8 cellular contexts compared by ENCODE assay signal in the genomic region with DNA sequence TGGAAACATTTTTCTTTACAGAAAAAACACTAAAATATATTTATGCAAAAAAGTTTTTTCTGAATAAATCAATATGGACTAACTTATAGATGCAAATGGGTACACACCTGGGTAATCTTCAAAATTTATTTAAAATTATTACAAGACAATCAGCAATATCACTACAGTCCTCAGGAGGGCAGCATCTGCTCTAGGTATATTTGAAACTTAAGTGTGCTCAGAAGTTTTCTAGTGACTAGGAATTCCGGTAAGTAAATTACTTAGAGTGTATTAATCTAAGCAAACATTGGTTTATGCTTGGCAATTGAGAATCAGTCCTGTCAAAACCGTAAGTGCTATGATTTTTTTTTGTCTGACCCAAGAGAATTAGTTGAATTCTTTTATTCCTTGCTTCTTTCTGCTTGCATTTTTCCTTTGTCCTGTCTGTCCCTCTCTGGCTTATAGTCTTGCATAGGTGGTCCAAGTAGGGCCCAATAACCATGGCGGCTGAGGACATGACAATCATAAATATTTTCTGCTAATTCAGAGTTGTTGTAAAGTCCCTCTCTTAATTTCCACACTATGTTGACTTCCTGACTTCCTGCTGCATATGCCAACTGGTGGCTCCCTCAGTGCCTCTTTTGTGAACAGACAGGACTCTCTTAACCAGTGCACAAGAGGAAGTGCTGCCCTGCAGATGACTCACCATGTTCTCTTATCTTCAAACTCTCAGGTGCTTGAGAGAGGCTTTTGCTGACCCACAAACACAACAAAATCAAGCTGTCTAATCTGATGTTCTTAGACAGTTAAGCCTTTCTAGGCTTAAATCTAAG.
A peak's percentile ranks its signal among the peaks of the same experiment; 100 is the strongest.
DNase-seq lines count a peak whose midpoint lies in the region; ATAC-seq and TF ChIP-seq lines count a peak whose summit lies in the region.

No MANE protein-coding gene starts in this region.

- no peak overlapping the region for H3K23ac ChIP-seq in IMR-90 (ENCODE audit: low read depth, low read length)

- H3K4me3 ChIP-seq in IMR-90 (ENCODE audit: insufficient read depth, low read depth, low read length): no peak overlapping the region
- no peak overlapping the region for H3K4me3 ChIP-seq in OCI-LY7 (ENCODE audit: low read depth, low read length, poor library complexity, severe bottlenecking)
- H3K4me3 ChIP-seq in breast epithelium: no peak overlapping the region
- H3K4me3 ChIP-seq in kidney epithelial cell (ENCODE audit: low read depth, low read length): no peak overlapping the region

- no peaks in the 10 kb centered on the region for H3K9me2 ChIP-seq in OCI-LY7 (ENCODE audit: insufficient read depth, low read length)

- no CpG with 5 or more reads among the region's 3 CpGs for WGBS in IMR-90 (ENCODE audit: extremely low coverage in 2 of 2, insufficient read length in 1 of 2), 2 experiments

- no peaks in the 10 kb centered on the region for H3K79me1 ChIP-seq in IMR-90 (ENCODE audit: low read depth in 1 of 2, low read length in 2 of 2)

- no peak overlapping the region for H3K18ac ChIP-seq in IMR-90 (ENCODE audit: low read depth, low read length)

- TF ChIP-seq POLR2A in IMR-90 (IDR thresholded peaks at IDR 0.05; ENCODE audit: low read depth, low read length) (no peak), breast epithelium (IDR thresholded peaks at IDR 0.05) (no peak)

- no peaks in the 10 kb centered on the region for H3K36me3 ChIP-seq in IMR-90 (ENCODE audit: control insufficient read depth, insufficient read depth, low read length)
- no peaks in the 10 kb centered on the region for H3K36me3 ChIP-seq in OCI-LY7 (ENCODE audit: insufficient read depth, low read length)
- no peaks in the 10 kb centered on the region for H3K36me3 ChIP-seq in breast epithelium
- H3K36me3 ChIP-seq in kidney epithelial cell (ENCODE audit: control insufficient read depth, insufficient read depth, low read length): no peaks in the 10 kb centered on the region

- H3K27ac ChIP-seq in IMR-90 (ENCODE audit: insufficient read depth, low read length): no peak overlapping the region
- H3K27ac ChIP-seq in OCI-LY7 (ENCODE audit: low read depth, low read length, poor library complexity, severe bottlenecking): no peak overlapping the region
- H3K27ac ChIP-seq in breast epithelium: no peak overlapping the region

- dilution Hi-C loops in IMR-90 (cut with HindIII; ENCODE audit: low sequenced_read_pairs, unreplicated experiment): no loop called here

- no peak overlapping the region for H2AK9ac ChIP-seq in IMR-90 (replicated peaks; ENCODE audit: low read depth, low read length, poor library complexity)

- POLR2A ChIA-PET in IMR-90 (lab: Charles Lee; ENCODE audit: unreplicated experiment): no interaction called here
- POLR2A ChIA-PET in OCI-LY7 (lab: Charles Lee): interaction anchor here (0.6 kb wide), 1 partner anchor 22 kb away, joined by 3 read pairs; no protein-coding TSS in a partner anchor

- H3K14ac ChIP-seq in IMR-90 (replicated peaks; ENCODE audit: low read depth, low read length): no peak overlapping the region

- no TSS peak for BruUV-seq in IMR-90 (replicated peaks; lab: Mats Ljungman, UMichigan)
- BruUV-seq in OCI-LY7 (replicated peaks; lab: Mats Ljungman, UMichigan): no TSS peak

- H4K5ac ChIP-seq in IMR-90 (ENCODE audit: low read depth, low read length): no peak overlapping the region

- peak; percentile 28 for DNase-seq in stimulated activated CD4-positive, alpha-beta T cell treated with anti-CD3 and anti-CD28 coated beads, Interleukin-15, amount 100 ng/mL, for 24 hours
- no peak for DNase-seq in stimulated activated CD4-positive, alpha-beta T cell treated with anti-CD3 and anti-CD28 coated beads, Interleukin-4, amount 100 ng/mL, for 4 hours
- peak; percentile 74 for DNase-seq in IMR-90
- peak; percentile 59 for DNase-seq in OCI-LY7 (ENCODE audit: low spot score)
- DNase-seq in breast epithelium (ENCODE audit: low spot score in 2 of 2): no peak
- DNase-seq in kidney epithelial cell (ENCODE audit: low read depth): peak; percentile 14
- peak; percentile 26 for DNase-seq in stromal cell of bone marrow (ENCODE audit: low read depth)

- no peak overlapping the region for H3K56ac ChIP-seq in IMR-90 (ENCODE audit: extremely low read depth, insufficient read depth, low read length)

- H2BK20ac ChIP-seq in IMR-90 (ENCODE audit: low read depth, low read length): no peak overlapping the region

- H3K9ac ChIP-seq in IMR-90 (ENCODE audit: low read depth, low read length): no peak overlapping the region

- H2BK120ac ChIP-seq in IMR-90 (ENCODE audit: low read depth, low read length): no peak overlapping the region

- peak overlapping the region; percentile 3; the same call in 1 of the 2 replicates for H3K4ac ChIP-seq in IMR-90 (ENCODE audit: low read depth, low read length)

- no peaks in the 10 kb centered on the region for H3K79me2 ChIP-seq in OCI-LY7 (ENCODE audit: insufficient read depth, low read depth, low read length)

- H4K8ac ChIP-seq in IMR-90 (ENCODE audit: low read depth in 2 of 2, low read length in 2 of 2): peak overlapping the region in 1 of 2 experiments; percentile 21; a peak in 1 of 4 replicates

- no peak overlapping the region for H4K91ac ChIP-seq in IMR-90 (ENCODE audit: insufficient read depth, low read depth, low read length)

- H2AFZ ChIP-seq in IMR-90 (replicated peaks; ENCODE audit: low read length, poor library complexity) (no peak overlapping the region), OCI-LY7 (ENCODE audit: low read length) (no peak overlapping the region)

- no peak overlapping the region for H2AK5ac ChIP-seq in IMR-90 (ENCODE audit: low read depth, low read length)

- peak; percentile 77 for ATAC-seq in GM21737 (IDR thresholded peaks at IDR 0.05; ENCODE audit: unreplicated experiment)
- peak; percentile 94 for ATAC-seq in IMR-90 (ENCODE audit: low read depth)

- TF ChIP-seq CTCF in IMR-90 (conservative IDR thresholded peaks at IDR 0.05; ENCODE audit: low read depth, low read length): peak; percentile 80
- TF ChIP-seq CTCF in OCI-LY7 (conservative IDR thresholded peaks at IDR 0.05; ENCODE audit: low read length): peak; percentile 91
- peak; percentile 34 to 70 (median 42) for TF ChIP-seq CTCF in breast epithelium (IDR thresholded peaks at IDR 0.05)
- TF ChIP-seq CTCF in kidney epithelial cell (IDR thresholded peaks at IDR 0.05; ENCODE audit: insufficient read depth, low read length, poor library complexity, severe bottlenecking): peak; percentile 53

- H3K27me3 ChIP-seq in IMR-90 (ENCODE audit: control insufficient read depth, insufficient read depth, low read length): peaks cover 2% of the 10 kb centered on the region; the same call in 1 of the 2 replicates
- no peaks in the 10 kb centered on the region for H3K27me3 ChIP-seq in breast epithelium
- H3K27me3 ChIP-seq in kidney epithelial cell (ENCODE audit: control insufficient read depth, insufficient read depth, low read length): no peaks in the 10 kb centered on the region

- H3K9me1 ChIP-seq in IMR-90 (ENCODE audit: insufficient read depth, low read length): no peaks in the 10 kb centered on the region

- H2BK5ac ChIP-seq in IMR-90 (ENCODE audit: low read depth, low read length, poor library complexity, severe bottlenecking): no peak overlapping the region

- H3K9me3 ChIP-seq in IMR-90 (ENCODE audit: control insufficient read depth, insufficient read depth, low read length) (no peaks in the 10 kb centered on the region), OCI-LY7 (ENCODE audit: low read length) (no peaks in the 10 kb centered on the region), breast epithelium (no peaks in the 10 kb centered on the region)

- H3K4me1 ChIP-seq in IMR-90 (ENCODE audit: control insufficient read depth, insufficient read depth, low read length) (0 out of 2 replicates have a peak, but pooled peaks cover 2% of the 10 kb centered on the region), OCI-LY7 (ENCODE audit: insufficient read depth, low read length, poor library complexity, severe bottlenecking) (no peaks in the 10 kb centered on the region), breast epithelium (no peaks in the 10 kb centered on the region)

- H4K20me1 ChIP-seq in IMR-90 (ENCODE audit: insufficient read depth, low read length) (no peaks in the 10 kb centered on the region), OCI-LY7 (ENCODE audit: insufficient read depth, low read length) (no peaks in the 10 kb centered on the region)

- H2BK15ac ChIP-seq in IMR-90 (ENCODE audit: low read depth, low read length): no peak overlapping the region; the same call in 2 of the 3 replicates

- H3K4me2 ChIP-seq in IMR-90 (ENCODE audit: low read depth, low read length): no peak overlapping the region
- no peak overlapping the region for H3K4me2 ChIP-seq in OCI-LY7 (ENCODE audit: low read length)

- TF ChIP-seq RAD21 in IMR-90 (IDR thresholded peaks at IDR 0.05; ENCODE audit: low read length): peak; percentile 79

- CTCF ChIA-PET in IMR-90 (lab: Yijun Ruan, JAX): interaction anchor here (1.7 kb wide), 1 partner anchor 341 kb away, joined by 8 read pairs; no protein-coding TSS in a partner anchor
- CTCF ChIA-PET in OCI-LY7 (lab: Charles Lee; ENCODE audit: unreplicated experiment): no interaction called here

- intact Hi-C loops in IMR-90 (cut with micrococcal nuclease): loop anchor here (1.0 to 10.0 kb wide), 2 partner anchors 342 to 1195 kb away; no protein-coding TSS in a partner anchor
- intact Hi-C loops in OCI-LY7 (cut with micrococcal nuclease; ENCODE audit: unreplicated experiment): loop anchor here (2.0 kb wide), 1 partner anchor 341 kb away; no protein-coding TSS in a partner anchor
- intact Hi-C loops in breast epithelium (cut with DNase I; ENCODE audit: low total_unique reads): loop anchor here (5.0 kb wide), 1 partner anchor 343 kb away; no protein-coding TSS in a partner anchor

- in situ Hi-C loops in IMR-90 (cut with MboI; ENCODE audit: low sequenced_read_pairs): no loop called here

TF ChIP-seq in IMR-90, 13 proteins besides CTCF, POLR2A, EP300 and RAD21:
- TF ChIP-seq MAFK (IDR thresholded peaks at IDR 0.05; ENCODE audit: low read depth, low read length): no peak
- peak; percentile 49; the same call in 1 of the 2 replicates for TF ChIP-seq SMC3 (IDR thresholded peaks at IDR 0.05; ENCODE audit: low read depth, low read length)
- no peak for TF ChIP-seq MAZ (IDR thresholded peaks at IDR 0.05; ENCODE audit: borderline replicate concordance, low read depth, low read length)
- TF ChIP-seq RCOR1 (IDR thresholded peaks at IDR 0.05; ENCODE audit: insufficient replicate concordance, low read length): no peak
TF ChIP-seq in IMR-90: peak in this region for 1.

Comparison
In these comparisons a context has a peak if more than half of its experiments do, and no peak if none do; other contexts are left out.
1. DNase-seq: peak in stimulated activated CD4-positive, alpha-beta T cell treated with anti-CD3 and anti-CD28 coated beads, Interleukin-15, amount 100 ng/mL, for 24 hours (single experiment), IMR-90 (single experiment), OCI-LY7 (single experiment), kidney epithelial cell (single experiment) and stromal cell of bone marrow (single experiment); none in stimulated activated CD4-positive, alpha-beta T cell treated with anti-CD3 and anti-CD28 coated beads, Interleukin-4, amount 100 ng/mL, for 4 hours (0 of 2) and breast epithelium (0 of 2).
2. Peak in every context shown above with its lines, with median percentiles within 50 percentile points of each other: CTCF ChIP-seq.